24 cellular contexts compared by ENCODE assay signal in genomic region chr2:221289389-221289788, GRCh38.
DNase-seq lines count a peak whose midpoint lies in the region; ATAC-seq, FAIRE-seq and TF ChIP-seq lines count a peak whose summit lies in the region.
"Had no signal": no experiment of that assay in that cellular context is flagged by ENCODE, and none has a peak within 500 bp of the region (broad histone marks: within the 10 kb centered on the region; RNA-seq: fewer than 3 reads in every experiment).

No MANE protein-coding gene starts in this region.

- DNase-seq in LHCN-M2 (ENCODE audit: low read depth) (peak; percentile 52), astrocyte of the spinal cord (ENCODE audit: low read depth, low spot score) (peak; percentile 40), stromal cell of bone marrow (ENCODE audit: low read depth) (peak; percentile 50), breast epithelium (ENCODE audit: low spot score in 2 of 2) (no peak), H54 (ENCODE audit: insufficient read length, low spot score) (no peak)
- DNase-seq in activated CD4-positive, CD25-positive, alpha-beta regulatory T cell treated with anti-CD3 and anti-CD28 coated beads, Interleukin-2, amount 50 U/mL, for 72 hours = no peak
- DNase-seq: activated CD4-positive, alpha-beta T cell treated with anti-CD3 and anti-CD28 coated beads for 48 hours; activated gamma-delta T cell treated with Interleukin-2 at 50 U/mL for 16 hours; effector memory CD8-positive, alpha-beta T cell; GF-D8; H9; hippocampal formation; islet precursor cell; mammary epithelial cell; naive thymus-derived CD8-positive, alpha-beta T cell; NCI-H1417 treated with DMSO at 0.1 percent for 48 hours; NCI-H2171; NCI-H774; small intestine; stimulated activated CD4-positive, alpha-beta T cell treated with anti-CD3 and anti-CD28 coated beads, Interleukin-4, amount 100 ng/mL, for 4 hours had no signal

- ATAC-seq in GM19324 (IDR thresholded peaks at IDR 0.05; ENCODE audit: low FRiP score, unreplicated experiment) = peak; percentile 76
- ATAC-seq: effector memory CD8-positive, alpha-beta T cell; naive thymus-derived CD8-positive, alpha-beta T cell had no signal

- intact Hi-C loops in breast epithelium (cut with DNase I; ENCODE audit: low total_unique reads) = no loop called here

- TF ChIP-seq POLR2A in breast epithelium (IDR thresholded peaks at IDR 0.05) (no peak), H54 (IDR thresholded peaks at IDR 0.05; ENCODE audit: low read depth, low read length) (no peak)

- no peak for FAIRE-seq in H54 (lab: Jason Lieb, UNC)
- FAIRE-seq: RCC 7860, small intestine had no signal

- H3K4me1 ChIP-seq in breast epithelium = no peaks in the 10 kb centered on the region

- no peaks in the 10 kb centered on the region for H3K9me3 ChIP-seq in breast epithelium
- H3K9me3 ChIP-seq: BLaER1 had no signal

- in situ Hi-C loops in astrocyte of the spinal cord (cut with HindIII; ENCODE audit: low sequenced_read_pairs) = no loop called here

- TF ChIP-seq CTCF in astrocyte of the spinal cord (IDR thresholded peaks at IDR 0.05; ENCODE audit: low read depth, low read length) = no peak
- TF ChIP-seq CTCF in breast epithelium (IDR thresholded peaks at IDR 0.05) = no peak

- H3K36me3 ChIP-seq in breast epithelium = no peaks in the 10 kb centered on the region
- H3K36me3 ChIP-seq: BLaER1 had no signal

- H3K27ac ChIP-seq in breast epithelium = no peak overlapping the region
- H3K27ac ChIP-seq: BLaER1, KMS-11 had no signal

- H3K27me3 ChIP-seq in breast epithelium = no peaks in the 10 kb centered on the region
- H3K27me3 ChIP-seq: BLaER1 had no signal

- H3K4me3 ChIP-seq in astrocyte of the spinal cord (ENCODE audit: low read depth, low read length) (no peak overlapping the region), breast epithelium (no peak overlapping the region)
- H3K4me3 ChIP-seq: BLaER1 had no signal

Comparison
In these comparisons a context has a peak if more than half of its experiments do, and no peak if none do; other contexts are left out.
1. DNase-seq: peak in LHCN-M2 (single experiment), astrocyte of the spinal cord (single experiment) and stromal cell of bone marrow (single experiment); none in breast epithelium (0 of 2), H54 (single experiment) and activated CD4-positive, CD25-positive, alpha-beta regulatory T cell treated with anti-CD3 and anti-CD28 coated beads, Interleukin-2, amount 50 U/mL, for 72 hours (single experiment).